Comparison of ENCODE assay signal across 9 cellular contexts in the genomic region with DNA sequence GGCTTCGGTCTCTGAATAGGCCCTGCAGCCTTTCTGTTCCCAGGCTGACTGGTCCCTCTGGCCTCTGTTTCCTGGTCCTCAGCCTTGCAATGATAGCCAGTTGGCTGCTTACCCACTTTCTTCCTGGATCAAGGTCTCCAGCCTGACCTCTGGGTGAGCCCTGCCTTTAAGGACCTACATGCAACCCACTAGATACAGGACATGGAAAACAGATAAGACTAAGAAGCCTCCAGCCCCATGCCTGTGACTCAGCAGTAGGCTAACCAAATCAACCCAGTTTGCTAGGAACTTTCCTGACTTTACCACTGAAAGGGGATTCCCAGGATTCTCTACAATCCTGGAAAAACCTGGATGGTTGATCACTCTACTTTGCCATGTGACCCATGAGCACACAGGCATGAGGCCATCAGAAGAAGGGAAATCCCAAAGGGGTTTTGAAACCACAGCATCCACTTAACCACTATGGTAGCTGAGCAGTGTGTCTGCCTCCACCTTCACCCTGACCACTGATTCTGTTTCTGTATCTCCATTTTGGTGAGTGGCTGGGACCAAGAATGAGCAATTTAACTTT.
DNase-seq lines count a peak whose midpoint lies in the region; ATAC-seq and TF ChIP-seq lines count a peak whose summit lies in the region.
"Had no signal": no experiment of that assay in that cellular context is flagged by ENCODE, and none has a peak within 500 bp of the region (broad histone marks: within the 10 kb centered on the region; RNA-seq: fewer than 3 reads in every experiment).

No MANE protein-coding gene starts in this region.

- no peaks in the 10 kb centered on the region for H3K9me3 Mint-ChIP-seq in activated T-cell treated with anti-CD3 and anti-CD28 coated beads, Interleukin-2, amount 50 U/mL, for 72 hours

- peaks cover 11% of the 10 kb centered on the region for H3K4me1 ChIP-seq in testis

- intact Hi-C loops in Right ventricle myocardium superior (cut with DNase I) (no loop called here), testis (cut with DNase I; ENCODE audit: low total_unique reads) (no loop called here)

- H3K27ac Mint-ChIP-seq in activated T-cell treated with anti-CD3 and anti-CD28 coated beads, Interleukin-2, amount 50 U/mL, for 72 hours = no peak overlapping the region

- no peaks in the 10 kb centered on the region for H3K27me3 Mint-ChIP-seq in activated T-cell treated with anti-CD3 and anti-CD28 coated beads, Interleukin-2, amount 50 U/mL, for 72 hours (ENCODE audit: low read depth)

- no peaks in the 10 kb centered on the region for H3K27me3 ChIP-seq in testis

- H3K9me3 ChIP-seq in testis = no peaks in the 10 kb centered on the region

- peak in 1 of 2 donors; percentile 10 for DNase-seq in activated T-cell treated with anti-CD3 and anti-CD28 coated beads, Interleukin-2, amount 50 U/mL, for 72 hours
- no peak for DNase-seq in activated T-cell treated with anti-CD3 and anti-CD28 coated beads for 4 hours
- DNase-seq in RPMI7951 (ENCODE audit: low read depth) = peak; percentile 99
- DNase-seq in Right ventricle myocardium superior = no peak
- DNase-seq in testis = peak; percentile 30
- DNase-seq: stimulated activated CD4-positive, alpha-beta T cell treated with anti-CD3 and anti-CD28 coated beads, Interleukin-2, amount 100 ng/mL, for 24 hours had no signal

- H3K4me3 ChIP-seq in testis = no peak overlapping the region

- no peak for TF ChIP-seq CTCF in testis (IDR thresholded peaks at IDR 0.05)

- no peak overlapping the region for H3K4me3 Mint-ChIP-seq in activated T-cell treated with anti-CD3 and anti-CD28 coated beads, Interleukin-2, amount 50 U/mL, for 72 hours

- ATAC-seq in activated T-cell treated with anti-CD3 and anti-CD28 coated beads, Interleukin-2, amount 50 U/mL, for 72 hours (replicated peaks in 1 of 2) = peak; percentile 51 to 78
- ATAC-seq in Right ventricle myocardium superior (ENCODE audit: poor library complexity) (peak; percentile 50), HG03025 (IDR thresholded peaks at IDR 0.05; ENCODE audit: low FRiP score, unreplicated experiment) (no peak), HG03521 (IDR thresholded peaks at IDR 0.05; ENCODE audit: unreplicated experiment) (no peak), GM18907 (IDR thresholded peaks at IDR 0.05; ENCODE audit: unreplicated experiment) (no peak)

- 44 to 56% methylated on average over 1 of the region's 1 CpG for WGBS in testis, 2 donors

- no peaks in the 10 kb centered on the region for H3K4me1 Mint-ChIP-seq in activated T-cell treated with anti-CD3 and anti-CD28 coated beads, Interleukin-2, amount 50 U/mL, for 72 hours (ENCODE audit: low read depth)

- no peaks in the 10 kb centered on the region for H3K36me3 ChIP-seq in testis (ENCODE audit: low read depth, missing control alignments)

- no peak overlapping the region for H3K27ac ChIP-seq in testis

- H3K36me3 Mint-ChIP-seq in activated T-cell treated with anti-CD3 and anti-CD28 coated beads, Interleukin-2, amount 50 U/mL, for 72 hours (ENCODE audit: insufficient read depth in 2 of 2) = no peaks in the 10 kb centered on the region

- TF ChIP-seq POLR2A in testis (IDR thresholded peaks at IDR 0.05) = no peak

Comparison
In these comparisons a context has a peak if more than half of its experiments do, and no peak if none do; other contexts are left out.
1. ATAC-seq: peak in activated T-cell treated with anti-CD3 and anti-CD28 coated beads, Interleukin-2, amount 50 U/mL, for 72 hours (2 of 2) and Right ventricle myocardium superior (single experiment); none in HG03025 (single experiment), HG03521 (single experiment) and GM18907 (single experiment).
2. DNase-seq: peak in RPMI7951 (single experiment) and testis (single experiment); none in activated T-cell treated with anti-CD3 and anti-CD28 coated beads for 4 hours (single experiment) and Right ventricle myocardium superior (single experiment).